Comparison of ENCODE assay signal across 8 cellular contexts in genomic region chr5:123875444-123876264, GRCh38.
DNase-seq lines count a peak whose midpoint lies in the region; ATAC-seq and TF ChIP-seq lines count a peak whose summit lies in the region.

No MANE protein-coding gene starts in this region.

- TF ChIP-seq CTCF in astrocyte of the spinal cord (IDR thresholded peaks at IDR 0.05; ENCODE audit: low read depth, low read length) (no peak), tibial nerve (IDR thresholded peaks at IDR 0.05) (no peak)

- ATAC-seq in GM19395 (IDR thresholded peaks at IDR 0.05; ENCODE audit: unreplicated experiment) (no peak), HG03354 (IDR thresholded peaks at IDR 0.05; ENCODE audit: poor library complexity, severe bottlenecking, unreplicated experiment) (no peak)

- intact Hi-C loops in activated CD4-positive, alpha-beta memory T cell treated with anti-CD3 and anti-CD28 coated beads for 36 hours (cut with micrococcal nuclease), result no loop called here

- WGBS in tibial nerve, 2 donors, result 25 to 27% methylated on average over 8 of the region's 8 CpGs

- H3K27ac ChIP-seq in tibial nerve, result peak overlapping the region; percentile 4 to 89 (median 65)

- in situ Hi-C loops in astrocyte of the spinal cord (cut with HindIII; ENCODE audit: low sequenced_read_pairs), result no loop called here

- peaks cover 0 to 52% (median 3%) of the 10 kb centered on the region in 4 donors for H3K4me1 ChIP-seq in tibial nerve

- H3K9me3 Mint-ChIP-seq in activated CD4-positive, alpha-beta memory T cell treated with anti-CD3 and anti-CD28 coated beads for 36 hours, result no peaks in the 10 kb centered on the region

- H3K27me3 Mint-ChIP-seq in activated CD4-positive, alpha-beta memory T cell treated with anti-CD3 and anti-CD28 coated beads for 36 hours, result no peaks in the 10 kb centered on the region

- H3K27me3 ChIP-seq in tibial nerve, result no peaks in the 10 kb centered on the region

- H3K36me3 ChIP-seq in tibial nerve, result no peaks in the 10 kb centered on the region

- CTCF ChIA-PET in activated CD4-positive, alpha-beta memory T cell treated with anti-CD3 and anti-CD28 coated beads for 36 hours (lab: Charles Lee), result no interaction called here

- H3K27ac Mint-ChIP-seq in activated CD4-positive, alpha-beta memory T cell treated with anti-CD3 and anti-CD28 coated beads for 36 hours, result no peak overlapping the region

- no peak for TF ChIP-seq POLR2A in tibial nerve (IDR thresholded peaks at IDR 0.05)

- peak; percentile 40 for DNase-seq in NCI-H345 (lab: John Stamatoyannopoulos, UW)
- no peak for DNase-seq in NCI-H345 treated with DMSO at 0.1 percent for 48 hours (lab: John Stamatoyannopoulos, UW; ENCODE audit: unreplicated experiment)
- peak; percentile 13 for DNase-seq in astrocyte of the spinal cord (ENCODE audit: low read depth, low spot score)
- DNase-seq in kidney glomerular epithelial cell (lab: John Stamatoyannopoulos, UW), result peak; percentile 60
- DNase-seq in tibial nerve (ENCODE audit: low spot score in 2 of 2), result no peak
- DNase-seq in activated CD4-positive, alpha-beta memory T cell treated with anti-CD3 and anti-CD28 coated beads for 36 hours, result no peak

- POLR2A ChIA-PET in activated CD4-positive, alpha-beta memory T cell treated with anti-CD3 and anti-CD28 coated beads for 36 hours (lab: Charles Lee), result no interaction called here

- no peaks in the 10 kb centered on the region for H3K9me3 ChIP-seq in tibial nerve

- no peak for TF ChIP-seq EP300 in tibial nerve (IDR thresholded peaks at IDR 0.05)

- H3K4me3 Mint-ChIP-seq in activated CD4-positive, alpha-beta memory T cell treated with anti-CD3 and anti-CD28 coated beads for 36 hours, result no peak overlapping the region

- H3K4me3 ChIP-seq in astrocyte of the spinal cord (ENCODE audit: low read depth, low read length) (no peak overlapping the region), tibial nerve (peak overlapping the region in 1 of 4 donors; percentile 21)

- H3K4me1 Mint-ChIP-seq in activated CD4-positive, alpha-beta memory T cell treated with anti-CD3 and anti-CD28 coated beads for 36 hours (ENCODE audit: low read depth), result no peaks in the 10 kb centered on the region

- no peaks in the 10 kb centered on the region for H3K36me3 Mint-ChIP-seq in activated CD4-positive, alpha-beta memory T cell treated with anti-CD3 and anti-CD28 coated beads for 36 hours

Comparison
In these comparisons a context has a peak if more than half of its experiments do, and no peak if none do; other contexts are left out.
1. DNase-seq: peak in NCI-H345 (single experiment), astrocyte of the spinal cord (single experiment) and kidney glomerular epithelial cell (single experiment); none in NCI-H345 treated with DMSO at 0.1 percent for 48 hours (single experiment), tibial nerve (0 of 2) and activated CD4-positive, alpha-beta memory T cell treated with anti-CD3 and anti-CD28 coated beads for 36 hours (single experiment).